ENCODE assay signal across 9 cellular contexts in genomic region chr3:123883111-123883510, GRCh38. TPM values are rescaled to one million over a fixed set of nuclear protein-coding genes. Genes with fewer than 3 reads are reported as not detected.
DNase-seq lines count a peak whose midpoint lies in the region; ATAC-seq and TF ChIP-seq lines count a peak whose summit lies in the region.
"Had no signal": no experiment of that assay in that cellular context is flagged by ENCODE, and none has a peak within 500 bp of the region (broad histone marks: within the 10 kb centered on the region; RNA-seq: fewer than 3 reads in every experiment).

No MANE protein-coding gene starts in this region.

- H4K20me1 ChIP-seq in HCT116 (ENCODE audit: insufficient read depth), result no peaks in the 10 kb centered on the region

- TF ChIP-seq CTCF in AG04449 (IDR thresholded peaks at IDR 0.05; ENCODE audit: insufficient read depth, low read length, missing control alignments) (no peak), HCT116 (IDR thresholded peaks at IDR 0.05 in 2 of 3, conservative IDR thresholded peaks at IDR 0.05 in 1 of 3; ENCODE audit: borderline replicate concordance in 1 of 3, insufficient read depth in 1 of 3, low read depth in 2 of 3, low read length in 2 of 3) (no peak), MCF 10A (IDR thresholded peaks at IDR 0.05; ENCODE audit: unreplicated experiment) (no peak)

- no peaks in the 10 kb centered on the region for H3K9me2 ChIP-seq in HCT116 (ENCODE audit: insufficient read depth)

- H2AFZ ChIP-seq in HCT116 (ENCODE audit: low read depth, low read length, poor library complexity, severe bottlenecking), result no peak overlapping the region

- peaks cover 20% of the 10 kb centered on the region for H3K27me3 Mint-ChIP-seq in MCF 10A (ENCODE audit: insufficient read depth, unreplicated experiment)

- H3K9me3 ChIP-seq in HCT116 (ENCODE audit: control insufficient read depth in 1 of 2, insufficient read depth in 1 of 2, low read depth in 1 of 2, low read length in 2 of 2), result no peaks in the 10 kb centered on the region
- H3K9me3 ChIP-seq in muscle layer of colon (ENCODE audit: low read length), result no peaks in the 10 kb centered on the region

- H3K9me3 Mint-ChIP-seq in MCF 10A (ENCODE audit: unreplicated experiment), result no peaks in the 10 kb centered on the region

- no peaks in the 10 kb centered on the region for H3K36me3 Mint-ChIP-seq in MCF 10A (ENCODE audit: insufficient read depth, unreplicated experiment)

- H3K9ac ChIP-seq in HCT116 (ENCODE audit: low read length) (no peak overlapping the region), muscle layer of colon (ENCODE audit: low read length) (no peak overlapping the region)

- ATAC-seq in HCT116, result no peak
- no peak for ATAC-seq in GM21576 (IDR thresholded peaks at IDR 0.05; ENCODE audit: unreplicated experiment)
- no peak for ATAC-seq in GM18861 (IDR thresholded peaks at IDR 0.05; ENCODE audit: unreplicated experiment)

- H3K4me1 Mint-ChIP-seq in MCF 10A (ENCODE audit: insufficient read depth, unreplicated experiment), result no peaks in the 10 kb centered on the region

- POLR2A ChIA-PET in AG04449 (lab: Yijun Ruan, JAX) (interaction anchor here (0.5 to 2.4 kb wide), 3 partner anchors 48 to 634 kb away, joined by 3 to 6 read pairs (median 4); no protein-coding TSS in a partner anchor), HCT116 (lab: Charles Lee) (no interaction called here), MCF 10A (lab: Yijun Ruan, JAX) (no interaction called here)

- RAD21 ChIA-PET in HCT116 (lab: Charles Lee; ENCODE audit: low non-redundant PET in 1 of 2, low total read pairs in 2 of 2, uncharacterized antibody in 2 of 2, unreplicated experiment in 2 of 2), result no interaction called here

- TF ChIP-seq RAD21 in HCT116 (IDR thresholded peaks at IDR 0.05; ENCODE audit: low read depth), result no peak

- H3K4me3 ChIP-seq in AG04449 (ENCODE audit: low read depth, low read length) (peak overlapping the region; percentile 74), HCT116 (replicated peaks in 1 of 2; ENCODE audit: low read depth in 1 of 2, low read length in 2 of 2) (no peak overlapping the region), muscle layer of colon (ENCODE audit: low read depth in 1 of 2, low read length in 2 of 2) (peak overlapping the region; percentile 66 to 83)

- peak overlapping the region; percentile 81; the same call in 1 of the 2 replicates for H3K4me2 ChIP-seq in HCT116 (ENCODE audit: low read length)

- H3K27ac ChIP-seq in HCT116 (ENCODE audit: low read depth, low read length) (no peak overlapping the region), muscle layer of colon (ENCODE audit: low read depth, low read length) (no peak overlapping the region)

- no peaks in the 10 kb centered on the region for H3K79me2 ChIP-seq in HCT116 (ENCODE audit: insufficient read depth, low read length)

- no peak for TF ChIP-seq POLR2A in HCT116 (IDR thresholded peaks at IDR 0.05; ENCODE audit: borderline replicate concordance, extremely low read depth, insufficient read depth, insufficient read length)

- H3K27ac Mint-ChIP-seq in MCF 10A (ENCODE audit: low read depth, unreplicated experiment), result no peak overlapping the region

- H3K27me3 ChIP-seq in HCT116 (ENCODE audit: insufficient read depth, low read length) (no peaks in the 10 kb centered on the region), muscle layer of colon (ENCODE audit: control insufficient read depth in 1 of 2, insufficient read depth in 2 of 2, low read length in 2 of 2) (peaks cover 0 to 6% of the 10 kb centered on the region in 2 donors)

- no TSS peak for BruUV-seq in HCT116 (replicated peaks; lab: Mats Ljungman, UMichigan)
- BruUV-seq in MCF 10A (replicated peaks; lab: Mats Ljungman, UMichigan), result no TSS peak

- no peak for DNase-seq in AG04449 (ENCODE audit: low read depth, low spot score)
- no peak for DNase-seq in HCT116 (ENCODE audit: low read depth, low spot score)
- no peak for DNase-seq in MCF 10A (ENCODE audit: unreplicated experiment)
- no peak for DNase-seq in stimulated activated CD8-positive, alpha-beta memory T cell treated with anti-CD3 and anti-CD28 coated beads, Interleukin-4, amount 100 ng/mL, for 48 hours
- DNase-seq in cerebellar cortex (ENCODE audit: low spot score), result no peak
- DNase-seq: Right ventricle myocardium superior had no signal

- H3K36me3 ChIP-seq in HCT116 (ENCODE audit: control insufficient read depth in 1 of 2, insufficient read depth in 2 of 2, low read length in 2 of 2) (no peaks in the 10 kb centered on the region), muscle layer of colon (ENCODE audit: insufficient read depth, low read length) (no peaks in the 10 kb centered on the region)

- H3K4me3 Mint-ChIP-seq in MCF 10A (ENCODE audit: unreplicated experiment), result peak overlapping the region; percentile 66

- intact Hi-C loops in HCT116 (cut with micrococcal nuclease) (no loop called here), MCF 10A (cut with micrococcal nuclease) (no loop called here)

- CTCF ChIA-PET in AG04449 (lab: Yijun Ruan, JAX) (interaction anchor here (0.9 to 5.9 kb wide), 7 partner anchors 11 to 159 kb away, joined by 3 to 47 read pairs (median 4); no protein-coding TSS in a partner anchor), HCT116 (lab: Charles Lee) (no interaction called here), MCF 10A (lab: Yijun Ruan, JAX) (interaction anchor here (1.2 kb wide), 1 partner anchor 17 kb away, joined by 3 read pairs; no protein-coding TSS in a partner anchor)

- H3K4me1 ChIP-seq in HCT116 (ENCODE audit: control insufficient read depth in 1 of 2, insufficient read depth in 2 of 2, low read length in 2 of 2), result peaks cover 2 to 11% of the 10 kb centered on the region in 2 experiments; a peak in 3 of 4 replicates
- peaks cover 5% of the 10 kb centered on the region for H3K4me1 ChIP-seq in muscle layer of colon (ENCODE audit: insufficient read depth, low read length)

TF ChIP-seq in HCT116, 20 proteins besides CTCF, POLR2A, EP300 and RAD21:
- TF ChIP-seq ZFX (IDR thresholded peaks at IDR 0.05), result no peak
- TF ChIP-seq JUND (IDR thresholded peaks at IDR 0.05), result no peak
- no peak for TF ChIP-seq CEBPB (IDR thresholded peaks at IDR 0.05; ENCODE audit: low read depth)
- TF ChIP-seq ATF3 (IDR thresholded peaks at IDR 0.05), result no peak
- TF ChIP-seq MAX (IDR thresholded peaks at IDR 0.05), result no peak
- TF ChIP-seq EZH2phosphoT487 (IDR thresholded peaks at IDR 0.05; ENCODE audit: borderline replicate concordance), result no peak
- no peak for TF ChIP-seq CBX3 (IDR thresholded peaks at IDR 0.05; ENCODE audit: low read depth)
- TF ChIP-seq FOSL1 (IDR thresholded peaks at IDR 0.05; ENCODE audit: low read depth), result no peak
- TF ChIP-seq EZH2 (IDR thresholded peaks at IDR 0.05), result no peak
- TF ChIP-seq ZBTB33 (IDR thresholded peaks at IDR 0.05; ENCODE audit: extremely low read depth, insufficient replicate concordance, low read length), result no peak
- TF ChIP-seq POLR2AphosphoS5 (IDR thresholded peaks at IDR 0.05; ENCODE audit: low read depth, low read length), result no peak
- no peak for TF ChIP-seq ZNF274 (IDR thresholded peaks at IDR 0.05; ENCODE audit: low read depth, low read length)
- TF ChIP-seq SP1 (IDR thresholded peaks at IDR 0.05; ENCODE audit: low read depth), result no peak
TF ChIP-seq in HCT116: peak in this region for 0.

RNA-seq across cellular contexts. Expression of gene MYLK, which starts 1.0 kb away (rescaled TPM):
- total RNA-seq in HCT116 (2021; ENCODE audit: unreplicated experiment) (3.8 TPM), MCF 10A (2022) (1.3 and 2.3 TPM in 2 replicates)
- polyA plus RNA-seq in HCT116 (2012), result 1.3 and 1.6 TPM in 2 replicates

Comparison
In these comparisons a context has a peak if more than half of its experiments do, and no peak if none do; other contexts are left out.
1. H3K4me3 ChIP-seq: peak in AG04449 (single experiment) and muscle layer of colon (2 of 2); none in HCT116 (0 of 2).